Comparison of ENCODE assay signal across 36 cellular contexts in the genomic region with DNA sequence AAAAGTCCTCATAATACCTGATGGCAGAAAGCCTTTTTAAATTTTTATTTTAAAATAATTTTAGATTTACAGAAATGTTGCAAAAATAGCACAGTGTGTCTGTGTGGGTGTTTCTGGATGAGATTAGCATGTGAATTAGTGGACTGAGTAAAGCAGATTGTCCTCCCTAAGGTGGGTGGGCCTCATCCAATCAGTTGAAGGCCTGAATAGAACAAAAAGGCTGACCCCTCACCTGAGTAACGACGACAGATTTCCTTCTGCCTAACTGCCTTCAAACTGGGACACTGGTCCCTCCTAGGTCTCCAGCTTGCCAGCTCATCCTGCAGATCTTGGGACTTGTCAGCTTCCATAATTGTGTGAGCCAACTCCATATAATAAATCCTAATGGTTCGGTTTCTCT.
"Had no signal": no experiment of that assay in that cellular context is flagged by ENCODE, and none has a peak within 500 bp of the region (broad histone marks: within the 10 kb centered on the region; RNA-seq: fewer than 3 reads in every experiment).

No MANE protein-coding gene starts in this region.

- H3K4me3 ChIP-seq: MG63 had no signal

- H3K36me3 ChIP-seq: MG63 had no signal

- DNase-seq: Karpas-422, Kasumi-1, MG63, MM.1S, MV-4-11, NCI-H1048, NCI-H1092, NCI-H1092 treated with DMSO at 0.1 percent for 48 hours, NCI-H1105, NCI-H1105 treated with DMSO at 0.1 percent for 48 hours, NCI-H1417, NCI-H1417 treated with DMSO at 0.1 percent for 48 hours, NCI-H1436, NCI-H1436 treated with DMSO at 0.1 percent for 48 hours, NCI-H146, NCI-H1694, NCI-H1694 treated with DMSO at 0.1 percent for 48 hours, NCI-H187, NCI-H187 treated with DMSO at 0.1 percent for 48 hours, NCI-H1930, NCI-H2029, NCI-H2029 treated with DMSO at 0.1 percent for 48 hours, NCI-H2081, NCI-H2081 treated with DMSO at 0.1 percent for 48 hours, NCI-H2107, NCI-H2171, NCI-H2171 treated with DMSO at 0.1 percent for 48 hours, NCI-H2227 treated with DMSO at 0.1 percent for 48 hours, NCI-H226, NCI-H345, NCI-H446, NCI-H446 treated with DMSO at 0.1 percent for 48 hours, NCI-H510A, NCI-H510A treated with DMSO at 0.1 percent for 48 hours, NCI-H524, NCI-H524 treated with DMSO at 0.1 percent for 48 hours had no signal

- H3K27me3 ChIP-seq: MG63 had no signal

- H3K9me3 ChIP-seq: MG63 had no signal
